ENCODE assay signal across 12 cellular contexts in the genomic region with DNA sequence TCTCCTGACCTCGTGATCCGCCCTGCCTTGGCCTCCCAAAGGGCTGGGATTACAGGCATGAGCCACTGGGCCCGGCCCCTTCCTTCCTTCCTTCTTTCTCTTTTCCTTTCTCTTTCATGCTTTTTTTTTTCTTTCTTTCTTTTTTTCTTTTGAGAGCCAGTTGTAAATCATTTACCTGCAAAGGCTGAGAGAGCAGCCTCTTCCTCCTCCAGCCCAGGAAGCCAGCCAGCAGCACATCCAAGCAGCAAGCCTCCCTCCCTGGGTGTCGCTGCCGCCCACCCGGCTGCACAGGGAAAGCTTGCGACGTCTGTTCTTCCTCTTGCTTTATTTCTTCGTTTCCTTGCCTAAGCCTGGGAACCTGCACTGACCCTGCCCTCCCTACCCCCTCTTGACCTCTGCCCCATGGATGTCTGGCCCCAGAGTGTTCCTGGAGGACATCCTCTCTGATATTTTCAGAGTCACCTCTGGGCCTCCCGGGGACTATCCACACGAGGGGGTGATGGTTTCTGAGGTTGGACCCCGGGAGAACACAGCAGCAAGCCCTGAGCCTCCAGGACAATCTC.
DNase-seq lines count a peak whose midpoint lies in the region; ATAC-seq and TF ChIP-seq lines count a peak whose summit lies in the region.
"Had no signal": no experiment of that assay in that cellular context is flagged by ENCODE, and none has a peak within 500 bp of the region (broad histone marks: within the 10 kb centered on the region; RNA-seq: fewer than 3 reads in every experiment).

No MANE protein-coding gene starts in this region.

- no peaks in the 10 kb centered on the region for H3K36me3 ChIP-seq in hepatocyte (replicated peaks; ENCODE audit: insufficient read depth, low read depth)
- no peaks in the 10 kb centered on the region for H3K36me3 ChIP-seq in left lung

- no peaks in the 10 kb centered on the region for H3K27me3 ChIP-seq in hepatocyte
- peaks cover 0 to 4% of the 10 kb centered on the region in 2 donors for H3K27me3 ChIP-seq in left lung

- intact Hi-C loops in left lung (cut with DNase I): loop anchor here in 1 of 2 donors (10.0 kb wide), 1 partner anchor 113 kb away; no protein-coding TSS in a partner anchor

- H3K27ac ChIP-seq in hepatocyte (peak overlapping the region; percentile 30), left lung (no peak overlapping the region)

- H3K9me2 ChIP-seq in hepatocyte (replicated peaks; ENCODE audit: insufficient read depth): no peaks in the 10 kb centered on the region

- no peaks in the 10 kb centered on the region for H4K20me1 ChIP-seq in hepatocyte (ENCODE audit: insufficient read depth, poor library complexity, severe bottlenecking)

- DNase-seq in GF-D8 (lab: John Stamatoyannopoulos, UW) (peak; percentile 32), KBM-7 (peak; percentile 33), hepatocyte (ENCODE audit: low spot score) (peak; percentile 70), renal cortical epithelial cell (ENCODE audit: low read depth) (peak; percentile 76), left lung (no peak)
- no peak for DNase-seq in stimulated activated CD8-positive, alpha-beta memory T cell treated with anti-CD3 and anti-CD28 coated beads, Interleukin-4, amount 100 ng/mL, for 48 hours
- DNase-seq in activated CD4-positive, alpha-beta T cell treated with anti-CD3 and anti-CD28 coated beads for 1 hour: no peak
- DNase-seq: CD8-positive, alpha-beta T cell; cerebellar nuclear complex; NCI-H1048 had no signal

- H2AFZ ChIP-seq in hepatocyte: no peak overlapping the region

- 39% methylated on average over 12 of the region's 12 CpGs for WGBS in hepatocyte (ENCODE audit: low lambda C conversion rate, missing lambda C conversion rate)

- ATAC-seq in left lung (no peak), HG03196 (IDR thresholded peaks at IDR 0.05; ENCODE audit: unreplicated experiment) (no peak)
- ATAC-seq: CD8-positive, alpha-beta T cell; right cardiac atrium had no signal

- peak overlapping the region; percentile 56 for H3K4me2 ChIP-seq in hepatocyte

- peaks cover 7% of the 10 kb centered on the region for H3K4me1 ChIP-seq in hepatocyte (ENCODE audit: insufficient read depth)
- peaks cover 8 to 25% of the 10 kb centered on the region in 2 donors for H3K4me1 ChIP-seq in left lung

- H3K9me3 ChIP-seq in hepatocyte (ENCODE audit: low read depth): no peaks in the 10 kb centered on the region
- H3K9me3 ChIP-seq in left lung: no peaks in the 10 kb centered on the region

- TF ChIP-seq CTCF in hepatocyte (IDR thresholded peaks at IDR 0.05; ENCODE audit: poor library complexity) (peak; percentile 39), left lung (IDR thresholded peaks at IDR 0.05) (no peak)

- no peak overlapping the region for H3K4me3 ChIP-seq in hepatocyte
- no peak overlapping the region for H3K4me3 ChIP-seq in left lung

- H3K79me2 ChIP-seq in hepatocyte: no peaks in the 10 kb centered on the region

- in situ Hi-C loops in KBM-7 (cut with MboI; ENCODE audit: low pct_unique_long_range_greater_than_20kb, low sequenced_read_pairs): no loop called here

Comparison
In these comparisons a context has a peak if more than half of its experiments do, and no peak if none do; other contexts are left out.
1. DNase-seq: peak in GF-D8 (single experiment), KBM-7 (single experiment), hepatocyte (single experiment) and renal cortical epithelial cell (single experiment); none in left lung (0 of 2), stimulated activated CD8-positive, alpha-beta memory T cell treated with anti-CD3 and anti-CD28 coated beads, Interleukin-4, amount 100 ng/mL, for 48 hours (single experiment) and activated CD4-positive, alpha-beta T cell treated with anti-CD3 and anti-CD28 coated beads for 1 hour (single experiment).